1 cellular context compared by ENCODE assay signal in the genomic region with DNA sequence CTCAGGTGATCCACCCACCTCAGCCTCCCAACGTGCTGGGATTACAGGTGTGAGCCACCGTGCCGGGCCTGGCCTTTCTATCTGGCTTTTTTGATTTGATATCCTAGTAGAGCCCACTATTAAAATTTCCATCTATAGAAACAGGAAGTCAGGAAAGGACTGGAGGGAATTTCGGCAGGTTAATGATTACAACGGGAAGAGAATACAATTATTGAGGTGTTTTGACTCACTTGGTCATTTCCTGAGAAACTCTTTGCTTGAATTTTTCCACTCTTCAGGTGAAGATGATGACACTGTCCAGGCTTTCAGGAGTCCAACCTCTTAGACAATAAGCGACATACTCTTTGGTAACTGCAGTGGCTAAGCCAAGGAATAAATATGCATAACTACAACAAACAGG.
TF ChIP-seq lines count a peak whose summit lies in the region.

No MANE protein-coding gene starts in this region.

TF ChIP-seq in HepG2, 621 proteins besides CTCF, POLR2A, EP300 and RAD21:
- TF ChIP-seq ELF3 (CRISPR knock-in tag; IDR thresholded peaks at IDR 0.05), result peak; percentile 57
- TF ChIP-seq YEATS2 (CRISPR knock-in tag; IDR thresholded peaks at IDR 0.05; ENCODE audit: borderline replicate concordance), result no peak
- TF ChIP-seq, protein P1, sequence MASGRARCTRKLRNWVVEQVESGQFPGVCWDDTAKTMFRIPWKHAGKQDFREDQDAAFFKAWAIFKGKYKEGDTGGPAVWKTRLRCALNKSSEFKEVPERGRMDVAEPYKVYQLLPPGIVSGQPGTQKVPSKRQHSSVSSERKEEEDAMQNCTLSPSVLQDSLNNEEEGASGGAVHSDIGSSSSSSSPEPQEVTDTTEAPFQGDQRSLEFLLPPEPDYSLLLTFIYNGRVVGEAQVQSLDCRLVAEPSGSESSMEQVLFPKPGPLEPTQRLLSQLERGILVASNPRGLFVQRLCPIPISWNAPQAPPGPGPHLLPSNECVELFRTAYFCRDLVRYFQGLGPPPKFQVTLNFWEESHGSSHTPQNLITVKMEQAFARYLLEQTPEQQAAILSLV (CRISPR knock-in tag; IDR thresholded peaks at IDR 0.05; ENCODE audit: borderline replicate concordance), result no peak
- no peak for TF ChIP-seq ZNF326 (CRISPR knock-in tag; IDR thresholded peaks at IDR 0.05; ENCODE audit: borderline replicate concordance)
- peak; percentile 48 for TF ChIP-seq SAP130 (CRISPR knock-in tag; IDR thresholded peaks at IDR 0.05; ENCODE audit: low read depth)
- TF ChIP-seq, protein P2, sequence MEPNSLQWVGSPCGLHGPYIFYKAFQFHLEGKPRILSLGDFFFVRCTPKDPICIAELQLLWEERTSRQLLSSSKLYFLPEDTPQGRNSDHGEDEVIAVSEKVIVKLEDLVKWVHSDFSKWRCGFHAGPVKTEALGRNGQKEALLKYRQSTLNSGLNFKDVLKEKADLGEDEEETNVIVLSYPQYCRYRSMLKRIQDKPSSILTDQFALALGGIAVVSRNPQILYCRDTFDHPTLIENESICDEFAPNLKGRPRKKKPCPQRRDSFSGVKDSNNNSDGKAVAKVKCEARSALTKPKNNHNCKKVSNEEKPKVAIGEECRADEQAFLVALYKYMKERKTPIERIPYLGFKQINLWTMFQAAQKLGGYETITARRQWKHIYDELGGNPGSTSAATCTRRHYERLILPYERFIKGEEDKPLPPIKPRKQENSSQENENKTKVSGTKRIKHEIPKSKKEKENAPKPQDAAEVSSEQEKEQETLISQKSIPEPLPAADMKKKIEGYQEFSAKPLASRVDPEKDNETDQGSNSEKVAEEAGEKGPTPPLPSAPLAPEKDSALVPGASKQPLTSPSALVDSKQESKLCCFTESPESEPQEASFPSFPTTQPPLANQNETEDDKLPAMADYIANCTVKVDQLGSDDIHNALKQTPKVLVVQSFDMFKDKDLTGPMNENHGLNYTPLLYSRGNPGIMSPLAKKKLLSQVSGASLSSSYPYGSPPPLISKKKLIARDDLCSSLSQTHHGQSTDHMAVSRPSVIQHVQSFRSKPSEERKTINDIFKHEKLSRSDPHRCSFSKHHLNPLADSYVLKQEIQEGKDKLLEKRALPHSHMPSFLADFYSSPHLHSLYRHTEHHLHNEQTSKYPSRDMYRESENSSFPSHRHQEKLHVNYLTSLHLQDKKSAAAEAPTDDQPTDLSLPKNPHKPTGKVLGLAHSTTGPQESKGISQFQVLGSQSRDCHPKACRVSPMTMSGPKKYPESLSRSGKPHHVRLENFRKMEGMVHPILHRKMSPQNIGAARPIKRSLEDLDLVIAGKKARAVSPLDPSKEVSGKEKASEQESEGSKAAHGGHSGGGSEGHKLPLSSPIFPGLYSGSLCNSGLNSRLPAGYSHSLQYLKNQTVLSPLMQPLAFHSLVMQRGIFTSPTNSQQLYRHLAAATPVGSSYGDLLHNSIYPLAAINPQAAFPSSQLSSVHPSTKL (CRISPR knock-in tag; IDR thresholded peaks at IDR 0.05), result peak; percentile 17; the same call in 1 of the 2 replicates
- TF ChIP-seq ZFP82 (CRISPR knock-in tag; IDR thresholded peaks at IDR 0.05; ENCODE audit: borderline replicate concordance), result peak; percentile 29; the same call in 1 of the 2 replicates
- no peak for TF ChIP-seq ZNF556 (CRISPR knock-in tag; IDR thresholded peaks at IDR 0.05; ENCODE audit: borderline replicate concordance)
- TF ChIP-seq, protein P3, sequence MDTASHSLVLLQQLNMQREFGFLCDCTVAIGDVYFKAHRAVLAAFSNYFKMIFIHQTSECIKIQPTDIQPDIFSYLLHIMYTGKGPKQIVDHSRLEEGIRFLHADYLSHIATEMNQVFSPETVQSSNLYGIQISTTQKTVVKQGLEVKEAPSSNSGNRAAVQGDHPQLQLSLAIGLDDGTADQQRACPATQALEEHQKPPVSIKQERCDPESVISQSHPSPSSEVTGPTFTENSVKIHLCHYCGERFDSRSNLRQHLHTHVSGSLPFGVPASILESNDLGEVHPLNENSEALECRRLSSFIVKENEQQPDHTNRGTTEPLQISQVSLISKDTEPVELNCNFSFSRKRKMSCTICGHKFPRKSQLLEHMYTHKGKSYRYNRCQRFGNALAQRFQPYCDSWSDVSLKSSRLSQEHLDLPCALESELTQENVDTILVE (CRISPR knock-in tag; IDR thresholded peaks at IDR 0.05), result 0 out of 2 replicates have a peak, but pooled peaks have one; percentile 53
- TF ChIP-seq ZNF749 (CRISPR knock-in tag; IDR thresholded peaks at IDR 0.05; ENCODE audit: borderline replicate concordance), result no peak
- TF ChIP-seq, protein P4, sequence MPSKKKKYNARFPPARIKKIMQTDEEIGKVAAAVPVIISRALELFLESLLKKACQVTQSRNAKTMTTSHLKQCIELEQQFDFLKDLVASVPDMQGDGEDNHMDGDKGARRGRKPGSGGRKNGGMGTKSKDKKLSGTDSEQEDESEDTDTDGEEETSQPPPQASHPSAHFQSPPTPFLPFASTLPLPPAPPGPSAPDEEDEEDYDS (CRISPR knock-in tag; IDR thresholded peaks at IDR 0.05), result peak; percentile 41; the same call in 1 of the 2 replicates
- TF ChIP-seq MIER2 (CRISPR knock-in tag; IDR thresholded peaks at IDR 0.05), result peak; percentile 33; the same call in 1 of the 2 replicates
- TF ChIP-seq ZNF10 (CRISPR knock-in tag; IDR thresholded peaks at IDR 0.05; ENCODE audit: borderline replicate concordance, low read depth), result no peak
- 0 out of 2 replicates have a peak, but pooled peaks have one; percentile 20 for TF ChIP-seq ZNF713 (CRISPR knock-in tag; IDR thresholded peaks at IDR 0.05)
- no peak for TF ChIP-seq HOXA7 (CRISPR knock-in tag; IDR thresholded peaks at IDR 0.05)
- 0 out of 2 replicates have a peak, but pooled peaks have one; percentile 20 for TF ChIP-seq KLF6 (CRISPR knock-in tag; IDR thresholded peaks at IDR 0.05)
- TF ChIP-seq ZNF557 (CRISPR knock-in tag; IDR thresholded peaks at IDR 0.05), result no peak
- TF ChIP-seq CEBPG (CRISPR knock-in tag; IDR thresholded peaks at IDR 0.05), result 0 out of 2 replicates have a peak, but pooled peaks have one; percentile 22
- TF ChIP-seq RBM39 (IDR thresholded peaks at IDR 0.05; ENCODE audit: low read depth, low read length, poor library complexity, severe bottlenecking), result no peak
- TF ChIP-seq, protein P5, sequence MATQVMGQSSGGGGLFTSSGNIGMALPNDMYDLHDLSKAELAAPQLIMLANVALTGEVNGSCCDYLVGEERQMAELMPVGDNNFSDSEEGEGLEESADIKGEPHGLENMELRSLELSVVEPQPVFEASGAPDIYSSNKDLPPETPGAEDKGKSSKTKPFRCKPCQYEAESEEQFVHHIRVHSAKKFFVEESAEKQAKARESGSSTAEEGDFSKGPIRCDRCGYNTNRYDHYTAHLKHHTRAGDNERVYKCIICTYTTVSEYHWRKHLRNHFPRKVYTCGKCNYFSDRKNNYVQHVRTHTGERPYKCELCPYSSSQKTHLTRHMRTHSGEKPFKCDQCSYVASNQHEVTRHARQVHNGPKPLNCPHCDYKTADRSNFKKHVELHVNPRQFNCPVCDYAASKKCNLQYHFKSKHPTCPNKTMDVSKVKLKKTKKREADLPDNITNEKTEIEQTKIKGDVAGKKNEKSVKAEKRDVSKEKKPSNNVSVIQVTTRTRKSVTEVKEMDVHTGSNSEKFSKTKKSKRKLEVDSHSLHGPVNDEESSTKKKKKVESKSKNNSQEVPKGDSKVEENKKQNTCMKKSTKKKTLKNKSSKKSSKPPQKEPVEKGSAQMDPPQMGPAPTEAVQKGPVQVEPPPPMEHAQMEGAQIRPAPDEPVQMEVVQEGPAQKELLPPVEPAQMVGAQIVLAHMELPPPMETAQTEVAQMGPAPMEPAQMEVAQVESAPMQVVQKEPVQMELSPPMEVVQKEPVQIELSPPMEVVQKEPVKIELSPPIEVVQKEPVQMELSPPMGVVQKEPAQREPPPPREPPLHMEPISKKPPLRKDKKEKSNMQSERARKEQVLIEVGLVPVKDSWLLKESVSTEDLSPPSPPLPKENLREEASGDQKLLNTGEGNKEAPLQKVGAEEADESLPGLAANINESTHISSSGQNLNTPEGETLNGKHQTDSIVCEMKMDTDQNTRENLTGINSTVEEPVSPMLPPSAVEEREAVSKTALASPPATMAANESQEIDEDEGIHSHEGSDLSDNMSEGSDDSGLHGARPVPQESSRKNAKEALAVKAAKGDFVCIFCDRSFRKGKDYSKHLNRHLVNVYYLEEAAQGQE (IDR thresholded peaks at IDR 0.05; ENCODE audit: borderline replicate concordance in 1 of 2, low read depth in 1 of 2, low read length in 2 of 2), result 0 out of 4 replicates have a peak, but pooled peaks of 1 of the 2 experiments have one; percentile 12
- TF ChIP-seq SOX5 (CRISPR knock-in tag; IDR thresholded peaks at IDR 0.05; ENCODE audit: borderline replicate concordance), result peak; percentile 39; the same call in 1 of the 2 replicates
- TF ChIP-seq, protein P6, sequence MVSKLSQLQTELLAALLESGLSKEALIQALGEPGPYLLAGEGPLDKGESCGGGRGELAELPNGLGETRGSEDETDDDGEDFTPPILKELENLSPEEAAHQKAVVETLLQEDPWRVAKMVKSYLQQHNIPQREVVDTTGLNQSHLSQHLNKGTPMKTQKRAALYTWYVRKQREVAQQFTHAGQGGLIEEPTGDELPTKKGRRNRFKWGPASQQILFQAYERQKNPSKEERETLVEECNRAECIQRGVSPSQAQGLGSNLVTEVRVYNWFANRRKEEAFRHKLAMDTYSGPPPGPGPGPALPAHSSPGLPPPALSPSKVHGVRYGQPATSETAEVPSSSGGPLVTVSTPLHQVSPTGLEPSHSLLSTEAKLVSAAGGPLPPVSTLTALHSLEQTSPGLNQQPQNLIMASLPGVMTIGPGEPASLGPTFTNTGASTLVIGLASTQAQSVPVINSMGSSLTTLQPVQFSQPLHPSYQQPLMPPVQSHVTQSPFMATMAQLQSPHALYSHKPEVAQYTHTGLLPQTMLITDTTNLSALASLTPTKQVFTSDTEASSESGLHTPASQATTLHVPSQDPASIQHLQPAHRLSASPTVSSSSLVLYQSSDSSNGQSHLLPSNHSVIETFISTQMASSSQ (IDR thresholded peaks at IDR 0.05; ENCODE audit: low read depth), result peak; percentile 73
- TF ChIP-seq, protein P6 (CRISPR knock-in tag; IDR thresholded peaks at IDR 0.05; ENCODE audit: borderline replicate concordance), result peak; percentile 33; the same call in 1 of the 2 replicates
- TF ChIP-seq, protein P7, sequence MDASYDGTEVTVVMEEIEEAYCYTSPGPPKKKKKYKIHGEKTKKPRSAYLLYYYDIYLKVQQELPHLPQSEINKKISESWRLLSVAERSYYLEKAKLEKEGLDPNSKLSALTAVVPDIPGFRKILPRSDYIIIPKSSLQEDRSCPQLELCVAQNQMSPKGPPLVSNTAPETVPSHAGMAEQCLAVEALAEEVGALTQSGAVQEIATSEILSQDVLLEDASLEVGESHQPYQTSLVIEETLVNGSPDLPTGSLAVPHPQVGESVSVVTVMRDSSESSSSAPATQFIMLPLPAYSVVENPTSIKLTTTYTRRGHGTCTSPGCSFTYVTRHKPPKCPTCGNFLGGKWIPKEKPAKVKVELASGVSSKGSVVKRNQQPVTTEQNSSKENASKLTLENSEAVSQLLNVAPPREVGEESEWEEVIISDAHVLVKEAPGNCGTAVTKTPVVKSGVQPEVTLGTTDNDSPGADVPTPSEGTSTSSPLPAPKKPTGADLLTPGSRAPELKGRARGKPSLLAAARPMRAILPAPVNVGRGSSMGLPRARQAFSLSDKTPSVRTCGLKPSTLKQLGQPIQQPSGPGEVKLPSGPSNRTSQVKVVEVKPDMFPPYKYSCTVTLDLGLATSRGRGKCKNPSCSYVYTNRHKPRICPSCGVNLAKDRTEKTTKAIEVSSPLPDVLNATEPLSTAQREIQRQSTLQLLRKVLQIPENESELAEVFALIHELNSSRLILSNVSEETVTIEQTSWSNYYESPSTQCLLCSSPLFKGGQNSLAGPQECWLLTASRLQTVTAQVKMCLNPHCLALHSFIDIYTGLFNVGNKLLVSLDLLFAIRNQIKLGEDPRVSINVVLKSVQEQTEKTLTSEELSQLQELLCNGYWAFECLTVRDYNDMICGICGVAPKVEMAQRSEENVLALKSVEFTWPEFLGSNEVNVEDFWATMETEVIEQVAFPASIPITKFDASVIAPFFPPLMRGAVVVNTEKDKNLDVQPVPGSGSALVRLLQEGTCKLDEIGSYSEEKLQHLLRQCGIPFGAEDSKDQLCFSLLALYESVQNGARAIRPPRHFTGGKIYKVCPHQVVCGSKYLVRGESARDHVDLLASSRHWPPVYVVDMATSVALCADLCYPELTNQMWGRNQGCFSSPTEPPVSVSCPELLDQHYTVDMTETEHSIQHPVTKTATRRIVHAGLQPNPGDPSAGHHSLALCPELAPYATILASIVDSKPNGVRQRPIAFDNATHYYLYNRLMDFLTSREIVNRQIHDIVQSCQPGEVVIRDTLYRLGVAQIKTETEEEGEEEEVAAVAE (CRISPR knock-in tag; IDR thresholded peaks at IDR 0.05; ENCODE audit: borderline replicate concordance), result 0 out of 2 replicates have a peak, but pooled peaks have one; percentile 35
- no peak for TF ChIP-seq BCL6 (CRISPR knock-in tag; IDR thresholded peaks at IDR 0.05)
- TF ChIP-seq ETV5 (CRISPR knock-in tag; IDR thresholded peaks at IDR 0.05; ENCODE audit: borderline replicate concordance), result peak; percentile 33; the same call in 1 of the 2 replicates
TF ChIP-seq in HepG2: peak in this region for 15.
